In the genomic region with DNA sequence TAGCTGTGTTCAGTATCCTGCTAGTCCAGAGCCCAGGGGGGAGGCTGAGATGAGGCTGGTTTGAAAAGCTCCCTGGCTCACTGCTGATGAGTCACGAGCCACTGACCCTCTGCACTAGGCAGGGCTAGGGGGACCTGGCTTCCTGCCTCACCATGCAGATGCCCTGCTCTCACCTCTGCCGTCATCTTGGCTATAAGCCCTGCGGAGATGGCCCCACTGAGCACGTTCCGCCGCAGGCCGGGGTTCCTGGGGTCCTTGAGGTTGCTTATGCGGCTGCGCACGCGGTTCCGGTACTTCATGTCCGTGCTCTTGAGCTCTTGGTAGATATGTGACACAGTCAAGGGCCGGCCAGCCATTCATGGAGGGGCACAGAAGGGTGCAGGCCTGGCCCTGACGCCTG, we compare ENCODE assay signal across 9 cellular contexts. TPM values are rescaled to one million over a fixed set of nuclear protein-coding genes. Genes with fewer than 3 reads are reported as not detected.
DNase-seq lines count a peak whose midpoint lies in the region; ATAC-seq, FAIRE-seq and TF ChIP-seq lines count a peak whose summit lies in the region.
"Had no signal": no experiment of that assay in that cellular context is flagged by ENCODE, and none has a peak within 500 bp of the region (broad histone marks: within the 10 kb centered on the region; RNA-seq: fewer than 3 reads in every experiment).

No MANE protein-coding gene starts in this region.

- H3K4me3 ChIP-seq in RWPE2 (ENCODE audit: severe bottlenecking) (no peak overlapping the region), fibroblast of mammary gland (ENCODE audit: control insufficient read depth, low read depth, low read length) (no peak overlapping the region), mucosa of rectum (ENCODE audit: low read length in 2 of 2) (no peak overlapping the region), uterus (no peak overlapping the region)

- no peak overlapping the region for H3K4me3 Mint-ChIP-seq in nephron progenitor cell

- TF ChIP-seq CTCF in RWPE2 (IDR thresholded peaks at IDR 0.05; ENCODE audit: poor library complexity, severe bottlenecking), result no peak
- no peak for TF ChIP-seq CTCF in fibroblast of mammary gland (conservative IDR thresholded peaks at IDR 0.05; ENCODE audit: control insufficient read depth, insufficient read depth, low read depth, low read length)
- no peak for TF ChIP-seq CTCF in uterus (IDR thresholded peaks at IDR 0.05)
- no peak for TF ChIP-seq CTCF in nephron progenitor cell (IDR thresholded peaks at IDR 0.05)

- no peak for DNase-seq in RWPE2 (ENCODE audit: low spot score)
- peak; percentile 94 for DNase-seq in fibroblast of mammary gland (ENCODE audit: low read depth)
- DNase-seq in uterus, result peak; percentile 84
- no peak for DNase-seq in nephron progenitor cell
- no peak for DNase-seq in H54 (ENCODE audit: insufficient read length, low spot score)
- DNase-seq: foreskin keratinocyte had no signal

- peak overlapping the region; percentile 3 for H3K27ac ChIP-seq in RWPE2 (ENCODE audit: poor library complexity, severe bottlenecking)
- H3K27ac ChIP-seq in mucosa of rectum (ENCODE audit: low read depth in 2 of 2, low read length in 2 of 2), result peak overlapping the region; percentile 66 to 72
- H3K27ac ChIP-seq in uterus, result peak overlapping the region; percentile 66 to 84
- H3K27ac ChIP-seq: foreskin keratinocyte had no signal

- TF ChIP-seq POLR2A in uterus (IDR thresholded peaks at IDR 0.05), result no peak
- no peak for TF ChIP-seq POLR2A in H54 (IDR thresholded peaks at IDR 0.05; ENCODE audit: low read depth, low read length)

- H3K36me3 ChIP-seq in RWPE2 (ENCODE audit: low read depth) (no peaks in the 10 kb centered on the region), mucosa of rectum (ENCODE audit: control insufficient read depth in 2 of 2, insufficient read depth in 2 of 2, low read length in 2 of 2) (peaks cover 43 to 47% of the 10 kb centered on the region in 2 donors), uterus (no peaks in the 10 kb centered on the region)

- no peak overlapping the region for H3K27ac Mint-ChIP-seq in nephron progenitor cell

- peaks cover 14% of the 10 kb centered on the region for H3K4me1 Mint-ChIP-seq in nephron progenitor cell

- H3K9me3 Mint-ChIP-seq in nephron progenitor cell, result no peaks in the 10 kb centered on the region

- H3K9me3 ChIP-seq in RWPE2 (ENCODE audit: severe bottlenecking), result no peaks in the 10 kb centered on the region
- H3K9me3 ChIP-seq in mucosa of rectum (ENCODE audit: control insufficient read depth in 2 of 2, low read length in 2 of 2), result no peaks in the 10 kb centered on the region
- H3K9me3 ChIP-seq in uterus, result no peaks in the 10 kb centered on the region

- intact Hi-C loops in uterus (cut with DNase I; ENCODE audit: low total_unique reads), result no loop called here

- FAIRE-seq in H54 (lab: Jason Lieb, UNC), result no peak

- H3K27me3 Mint-ChIP-seq in nephron progenitor cell (ENCODE audit: low read depth, poor library complexity), result peaks cover 16% of the 10 kb centered on the region

- peaks cover 12% of the 10 kb centered on the region for H3K4me1 ChIP-seq in RWPE2 (ENCODE audit: insufficient read depth, poor library complexity, severe bottlenecking)
- peaks cover 0 to 8% of the 10 kb centered on the region in 2 donors for H3K4me1 ChIP-seq in mucosa of rectum (ENCODE audit: control insufficient read depth in 2 of 2, insufficient read depth in 2 of 2, low read length in 2 of 2)
- peaks cover 0 to 6% of the 10 kb centered on the region in 2 donors for H3K4me1 ChIP-seq in uterus
- H3K4me1 ChIP-seq: foreskin keratinocyte had no signal

- H3K27me3 ChIP-seq in RWPE2 (ENCODE audit: insufficient read depth, poor library complexity, severe bottlenecking), result no peaks in the 10 kb centered on the region
- H3K27me3 ChIP-seq in mucosa of rectum (ENCODE audit: control insufficient read depth in 2 of 2, insufficient read depth in 2 of 2, low read length in 2 of 2), result no peaks in the 10 kb centered on the region
- no peaks in the 10 kb centered on the region for H3K27me3 ChIP-seq in uterus
- H3K27me3 ChIP-seq: foreskin keratinocyte had no signal

- no peak overlapping the region for H3K9ac ChIP-seq in mucosa of rectum (ENCODE audit: low read depth in 1 of 2, low read length in 2 of 2)

- no peaks in the 10 kb centered on the region for H3K36me3 Mint-ChIP-seq in nephron progenitor cell (ENCODE audit: low read depth)

- ATAC-seq in RWPE2 (ENCODE audit: low read depth) (0 out of 3 replicates have a peak, but pooled peaks have one; percentile 43), HG02588 (IDR thresholded peaks at IDR 0.05; ENCODE audit: unreplicated experiment) (no peak)
- ATAC-seq: activated CD4-positive, CD25-positive, alpha-beta regulatory T cell treated with anti-CD3 and anti-CD28 coated beads, Interleukin-2, amount 50 U/mL, for 24 hours; foreskin keratinocyte had no signal

RNA-seq across cellular contexts. Expression of a gene that starts 24.1 kb away (rescaled TPM):
- 10 to 100 TPM; 12.1 to 88.8 (median 21.6) TPM for total RNA-seq in uterus

RNA-seq across cellular contexts. Expression of a gene that starts 30.8 kb away (rescaled TPM):
- total RNA-seq in uterus, result 10 to 100 TPM; 20.6 to 70.9 (median 27.8) TPM

RNA-seq across cellular contexts. Expression of a gene that starts 49.6 kb away (rescaled TPM):
- 100 to 1,000 TPM in 2 of 4 donors, 10 to 100 TPM in 2; 29.7 to 230 (median 116) TPM for total RNA-seq in uterus

Comparison
In these comparisons a context has a peak if more than half of its experiments do, and no peak if none do; other contexts are left out.
1. DNase-seq: peak in fibroblast of mammary gland (single experiment) and uterus (2 of 2); none in RWPE2 (single experiment), nephron progenitor cell (single experiment) and H54 (single experiment).
2. H3K27ac ChIP-seq: peak in every context shown above with its lines; median percentile 75 in uterus; 69 in mucosa of rectum; 3 in RWPE2.